In the genomic region with DNA sequence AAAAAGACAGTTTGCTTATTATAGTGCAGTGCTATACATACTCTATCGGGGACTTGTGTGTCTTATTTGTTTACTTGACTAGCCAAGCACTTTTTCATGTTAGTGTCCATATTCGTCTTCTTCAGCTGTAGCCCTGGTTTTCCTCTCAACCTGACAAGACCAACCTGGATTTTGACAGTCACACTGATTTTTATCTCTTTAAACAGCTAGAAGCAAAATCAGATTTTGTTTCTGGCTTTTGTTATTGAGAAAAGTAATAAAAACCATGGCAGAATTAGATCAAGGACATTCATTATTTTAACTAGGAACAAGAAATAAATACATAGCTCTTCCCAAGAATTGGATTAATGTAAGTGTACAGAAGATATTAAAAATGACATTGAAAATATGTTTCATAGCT, we compare ENCODE assay signal across 20 cellular contexts.
"Had no signal": no experiment of that assay in that cellular context is flagged by ENCODE, and none has a peak within 500 bp of the region (broad histone marks: within the 10 kb centered on the region; RNA-seq: fewer than 3 reads in every experiment).

No MANE protein-coding gene starts in this region.

- H3K4me3 Mint-ChIP-seq: dendritic cell treated with granulocyte-macrophage colony-stimulating factor and Interleukin-4, amounts not matched to agents 40 ng/mL and 50 ng/mL, for 4 days; effector memory CD8-positive, alpha-beta T cell; immature natural killer cell; memory B cell; natural killer cell treated with Interleukin-12 subunit alpha and Interleukin-12 subunit beta and Interleukin-15 and Interleukin-18, amount 100 ng/mL, for 72 hours had no signal

- DNase-seq: effector memory CD8-positive, alpha-beta T cell; esophagus squamous epithelium; foreskin fibroblast; immature natural killer cell; kidney; left cardiac atrium; left ventricle myocardium inferior; lower lobe of right lung; midbrain; occipital lobe; right cardiac atrium; small intestine; stimulated activated CD4-positive, alpha-beta T cell treated with anti-CD3 and anti-CD28 coated beads, Interleukin-2, amount 100 ng/mL, for 48 hours; stimulated activated naive CD4-positive, alpha-beta T cell treated with Interleukin-2 at 50 U/mL for 16 hours; upper lobe of left lung; uterus had no signal

- FAIRE-seq: kidney, small intestine had no signal

- H3K4me3 ChIP-seq: esophagus squamous epithelium, gastroesophageal sphincter, left ventricle myocardium inferior, lower lobe of right lung, upper lobe of left lung, uterus had no signal

- H3K9me3 Mint-ChIP-seq: dendritic cell treated with granulocyte-macrophage colony-stimulating factor and Interleukin-4, amounts not matched to agents 40 ng/mL and 50 ng/mL, for 4 days; effector memory CD8-positive, alpha-beta T cell; immature natural killer cell; memory B cell; natural killer cell treated with Interleukin-12 subunit alpha and Interleukin-12 subunit beta and Interleukin-15 and Interleukin-18, amount 100 ng/mL, for 72 hours had no signal

- H3K4me1 ChIP-seq: uterus had no signal

- H3K36me3 ChIP-seq: gastroesophageal sphincter, left ventricle myocardium inferior, lower lobe of right lung, upper lobe of left lung, uterus had no signal

- H3K9me3 ChIP-seq: esophagus squamous epithelium, gastroesophageal sphincter, left ventricle myocardium inferior, lower lobe of right lung, upper lobe of left lung, uterus had no signal

- ATAC-seq: effector memory CD8-positive, alpha-beta T cell; gastroesophageal sphincter; left cardiac atrium; lower lobe of right lung; natural killer cell treated with Interleukin-12 subunit alpha and Interleukin-12 subunit beta and Interleukin-15 and Interleukin-18, amount 100 ng/mL, for 72 hours; right cardiac atrium had no signal

- H3K36me3 Mint-ChIP-seq: immature natural killer cell; natural killer cell treated with Interleukin-12 subunit alpha and Interleukin-12 subunit beta and Interleukin-15 and Interleukin-18, amount 100 ng/mL, for 72 hours had no signal

- H3K4me1 Mint-ChIP-seq: immature natural killer cell, memory B cell had no signal

- H3K27me3 Mint-ChIP-seq: dendritic cell treated with granulocyte-macrophage colony-stimulating factor and Interleukin-4, amounts not matched to agents 40 ng/mL and 50 ng/mL, for 4 days; effector memory CD8-positive, alpha-beta T cell; natural killer cell treated with Interleukin-12 subunit alpha and Interleukin-12 subunit beta and Interleukin-15 and Interleukin-18, amount 100 ng/mL, for 72 hours had no signal

- H3K27me3 ChIP-seq: esophagus squamous epithelium, gastroesophageal sphincter, upper lobe of left lung, uterus had no signal

- H3K27ac Mint-ChIP-seq: dendritic cell treated with granulocyte-macrophage colony-stimulating factor and Interleukin-4, amounts not matched to agents 40 ng/mL and 50 ng/mL, for 4 days; memory B cell; natural killer cell treated with Interleukin-12 subunit alpha and Interleukin-12 subunit beta and Interleukin-15 and Interleukin-18, amount 100 ng/mL, for 72 hours had no signal
